Comparison of ENCODE assay signal across 22 cellular contexts in genomic region chr3:123137001-123137400, GRCh38.
"Had no signal": no experiment of that assay in that cellular context is flagged by ENCODE, and none has a peak within 500 bp of the region (broad histone marks: within the 10 kb centered on the region; RNA-seq: fewer than 3 reads in every experiment).

No MANE protein-coding gene starts in this region.

- H3K27ac ChIP-seq: cardiac muscle cell, prostate gland, spleen, testis, uterus had no signal

- DNase-seq: activated CD4-positive, alpha-beta T cell treated with anti-CD3 and anti-CD28 coated beads for 1 hour; activated CD4-positive, alpha-beta T cell treated with anti-CD3 and anti-CD28 coated beads, Interleukin-2, amount 50 U/mL, for 1 hour; activated CD8-positive, alpha-beta T cell treated with anti-CD3 and anti-CD28 coated beads, Interleukin-2, amount 10 ng/mL, durations not matched to agents 7 days and 5 days; activated gamma-delta T cell; activated naive CD4-positive, alpha-beta T cell treated with anti-CD3 and anti-CD28 coated beads, Interleukin-2, amount 50 U/mL, for 16 hours; activated naive CD8-positive, alpha-beta T cell treated with anti-CD3 and anti-CD28 coated beads, Interleukin-2, amount 50 U/mL, for 24 hours; cortex of kidney; erythroblast; foreskin fibroblast; naive thymus-derived CD8-positive, alpha-beta T cell; stimulated activated CD4-positive, alpha-beta T cell treated with anti-CD3 and anti-CD28 coated beads, Interleukin-4, amount 100 ng/mL, for 1 hour; stimulated activated naive CD4-positive, alpha-beta T cell; testis; trophoblast cell; uterus had no signal

- H3K27ac Mint-ChIP-seq: activated CD8-positive, alpha-beta T cell treated with anti-CD3 and anti-CD28 coated beads, Interleukin-2, amount 10 ng/mL, durations not matched to agents 7 days and 5 days; activated naive CD8-positive, alpha-beta T cell treated with anti-CD3 and anti-CD28 coated beads, Interleukin-2, amount 50 U/mL, for 24 hours; activated T-helper 1 cell treated with anti-CD3 and anti-CD28 coated beads, Interleukin-12 subunit alpha, Interleukin-12 subunit beta, Interleukin-2, Interleukin-4 antibody, amounts not matched to agents 30 ng/mL and 10 ng/mL and 1 ng/mL, durations not matched to agents 14 hours and 24 hours and 36 hours; mesothelial cell of epicardium; naive thymus-derived CD8-positive, alpha-beta T cell had no signal

- H3K9me3 Mint-ChIP-seq: activated naive CD8-positive, alpha-beta T cell treated with anti-CD3 and anti-CD28 coated beads, Interleukin-2, amount 50 U/mL, for 24 hours; activated T-helper 1 cell treated with anti-CD3 and anti-CD28 coated beads, Interleukin-12 subunit alpha, Interleukin-12 subunit beta, Interleukin-2, Interleukin-4 antibody, amounts not matched to agents 30 ng/mL and 10 ng/mL and 1 ng/mL, durations not matched to agents 14 hours and 24 hours and 36 hours; mesothelial cell of epicardium; naive thymus-derived CD8-positive, alpha-beta T cell had no signal

- H3K4me1 ChIP-seq: prostate gland, spleen, testis, uterus had no signal

- ATAC-seq: activated CD8-positive, alpha-beta T cell treated with anti-CD3 and anti-CD28 coated beads, Interleukin-2, amount 10 ng/mL, durations not matched to agents 7 days and 5 days; activated naive CD8-positive, alpha-beta T cell treated with anti-CD3 and anti-CD28 coated beads, Interleukin-2, amount 50 U/mL, for 24 hours; left lobe of liver; naive thymus-derived CD8-positive, alpha-beta T cell had no signal

- H3K27me3 ChIP-seq: cardiac muscle cell, spleen, testis, uterus had no signal

- H3K36me3 ChIP-seq: cardiac muscle cell, prostate gland, uterus had no signal

- H3K4me3 ChIP-seq: cardiac muscle cell, lung, prostate gland, spleen, testis, uterus had no signal

- H3K9me3 ChIP-seq: prostate gland, spleen, testis, uterus had no signal

- H3K4me3 Mint-ChIP-seq: activated CD8-positive, alpha-beta T cell treated with anti-CD3 and anti-CD28 coated beads, Interleukin-2, amount 10 ng/mL, durations not matched to agents 7 days and 5 days; activated naive CD8-positive, alpha-beta T cell treated with anti-CD3 and anti-CD28 coated beads, Interleukin-2, amount 50 U/mL, for 24 hours; activated T-helper 1 cell treated with anti-CD3 and anti-CD28 coated beads, Interleukin-12 subunit alpha, Interleukin-12 subunit beta, Interleukin-2, Interleukin-4 antibody, amounts not matched to agents 30 ng/mL and 10 ng/mL and 1 ng/mL, durations not matched to agents 14 hours and 24 hours and 36 hours; mesothelial cell of epicardium; naive thymus-derived CD8-positive, alpha-beta T cell had no signal

- H3K4me1 Mint-ChIP-seq: activated naive CD8-positive, alpha-beta T cell treated with anti-CD3 and anti-CD28 coated beads, Interleukin-2, amount 50 U/mL, for 24 hours had no signal

- H3K27me3 Mint-ChIP-seq: activated naive CD8-positive, alpha-beta T cell treated with anti-CD3 and anti-CD28 coated beads, Interleukin-2, amount 50 U/mL, for 24 hours; naive thymus-derived CD8-positive, alpha-beta T cell had no signal
